21 cellular contexts compared by ENCODE assay signal in the genomic region with DNA sequence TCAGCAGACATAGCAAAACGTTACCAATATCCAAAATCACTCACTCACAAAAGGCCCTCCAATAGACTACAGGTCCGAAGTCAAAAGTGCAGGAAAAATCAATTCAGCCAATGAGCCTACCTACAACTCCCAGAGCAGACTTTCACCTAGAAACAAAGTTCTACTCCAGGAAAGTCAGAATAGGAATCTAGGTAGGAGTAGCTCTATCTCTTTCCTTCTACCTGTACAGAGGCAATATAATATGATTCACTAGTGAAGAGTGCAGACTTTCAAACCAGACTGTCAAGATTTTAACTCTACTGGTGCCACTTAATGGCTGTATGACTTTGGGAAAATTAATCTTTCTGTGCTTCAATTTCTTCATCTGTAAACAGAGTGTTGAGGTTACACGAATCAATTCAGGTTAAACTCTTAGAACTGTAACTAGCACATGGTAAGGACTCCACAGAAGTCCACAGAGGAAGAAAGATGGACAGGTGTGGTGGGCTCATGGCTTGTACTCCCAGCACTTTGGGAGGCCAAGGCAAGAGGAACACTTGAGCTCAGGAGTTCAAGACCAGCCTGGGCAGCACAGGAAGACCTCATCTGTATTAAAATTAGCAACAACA. TPM values are rescaled to one million over a fixed set of nuclear protein-coding genes. Genes with fewer than 3 reads are reported as not detected.
DNase-seq lines count a peak whose midpoint lies in the region; ATAC-seq and TF ChIP-seq lines count a peak whose summit lies in the region.
"Had no signal": no experiment of that assay in that cellular context is flagged by ENCODE, and none has a peak within 500 bp of the region (broad histone marks: within the 10 kb centered on the region; RNA-seq: fewer than 3 reads in every experiment).

No MANE protein-coding gene starts in this region.

- H3K9me3 ChIP-seq in OCI-LY1 (ENCODE audit: low read length) (no peaks in the 10 kb centered on the region), endodermal cell (ENCODE audit: control insufficient read depth, low read length) (no peaks in the 10 kb centered on the region), mucosa of descending colon (no peaks in the 10 kb centered on the region), left ventricle myocardium inferior (replicated peaks) (no peaks in the 10 kb centered on the region)
- H3K9me3 ChIP-seq: adrenal gland, colonic mucosa, sigmoid colon, suprapubic skin had no signal

- 86 to 90% methylated on average over 1 to 3 of the region's 3 CpGs for WGBS in endodermal cell (ENCODE audit: insufficient coverage in 1 of 2, insufficient read length in 1 of 2), 2 experiments

- DNase-seq in GM23338 (ENCODE audit: low spot score) (no peak), endodermal cell (no peak), mucosa of descending colon (no peak), NCI-H128 (lab: John Stamatoyannopoulos, UW; ENCODE audit: unreplicated experiment) (no peak), left ventricle myocardium inferior (no peak)
- no peak for DNase-seq in stimulated activated naive CD8-positive, alpha-beta T cell treated with anti-CD3 and anti-CD28 coated beads, Interleukin-15, Interleukin-2, amounts not matched to agents 100 U/mL and 50 U/mL, for 24 hours
- DNase-seq: activated CD4-positive, alpha-beta T cell treated with anti-CD3 and anti-CD28 coated beads for 4 hours; adrenal gland; colonic mucosa; KBM-7; NCI-H748 treated with DMSO at 0.1 percent for 48 hours; OCI-M1; SHP77 treated with DMSO at 0.1 percent for 48 hours; sigmoid colon had no signal

- H3K27ac Mint-ChIP-seq in GM23338 (peak overlapping the region; percentile 87), endodermal cell (peak overlapping the region; percentile 53)
- H3K27ac Mint-ChIP-seq: natural killer cell treated with Interleukin-12 subunit alpha and Interleukin-12 subunit beta and Interleukin-15 and Interleukin-18, amount 100 ng/mL, for 72 hours had no signal

- H4K20me1 ChIP-seq in GM23338 (replicated peaks; ENCODE audit: insufficient read depth) (peaks cover 9% of the 10 kb centered on the region; the same call in 1 of the 2 replicates), OCI-LY1 (ENCODE audit: insufficient read depth, low read length) (no peaks in the 10 kb centered on the region)

- no peak for TF ChIP-seq CTCF in GM23338 (conservative IDR thresholded peaks at IDR 0.05; ENCODE audit: low read depth in 2 of 2)
- TF ChIP-seq CTCF in OCI-LY1 (IDR thresholded peaks at IDR 0.05; ENCODE audit: low read length): no peak
- TF ChIP-seq CTCF in endodermal cell (conservative IDR thresholded peaks at IDR 0.05): no peak
- no peak for TF ChIP-seq CTCF in mucosa of descending colon (IDR thresholded peaks at IDR 0.05)
- TF ChIP-seq CTCF in left ventricle myocardium inferior (IDR thresholded peaks at IDR 0.05; ENCODE audit: borderline replicate concordance): no peak

- intact Hi-C loops in mucosa of descending colon (cut with DNase I, micrococcal nuclease): no loop called here
- intact Hi-C loops in left ventricle myocardium inferior (cut with micrococcal nuclease): no loop called here

- no peaks in the 10 kb centered on the region for H3K9me3 Mint-ChIP-seq in GM23338
- no peaks in the 10 kb centered on the region for H3K9me3 Mint-ChIP-seq in endodermal cell
- H3K9me3 Mint-ChIP-seq: natural killer cell treated with Interleukin-12 subunit alpha and Interleukin-12 subunit beta and Interleukin-15 and Interleukin-18, amount 100 ng/mL, for 72 hours had no signal

- H3K27me3 ChIP-seq in GM23338 (ENCODE audit: insufficient read depth) (no peaks in the 10 kb centered on the region), OCI-LY1 (ENCODE audit: insufficient read depth, low read length) (no peaks in the 10 kb centered on the region), endodermal cell (ENCODE audit: control insufficient read depth, insufficient read depth, low read length, poor library complexity, severe bottlenecking) (no peaks in the 10 kb centered on the region), left ventricle myocardium inferior (ENCODE audit: low read depth) (no peaks in the 10 kb centered on the region)
- H3K27me3 ChIP-seq: adrenal gland, brain microvascular endothelial cell, colonic mucosa, sigmoid colon, suprapubic skin had no signal

- no peaks in the 10 kb centered on the region for H3K36me3 ChIP-seq in GM23338 (ENCODE audit: insufficient read depth)
- H3K36me3 ChIP-seq in OCI-LY1 (ENCODE audit: insufficient read depth, low read length): 0 out of 2 replicates have a peak, but pooled peaks cover 4% of the 10 kb centered on the region
- H3K36me3 ChIP-seq in endodermal cell (ENCODE audit: control insufficient read depth, insufficient read depth, low read length): no peaks in the 10 kb centered on the region
- no peaks in the 10 kb centered on the region for H3K36me3 ChIP-seq in mucosa of descending colon (ENCODE audit: low read depth)
- H3K36me3 ChIP-seq in left ventricle myocardium inferior: no peaks in the 10 kb centered on the region
- H3K36me3 ChIP-seq: adrenal gland, brain microvascular endothelial cell, colonic mucosa, sigmoid colon, suprapubic skin had no signal

- H3F3A ChIP-seq in GM23338 (replicated peaks; ENCODE audit: low read depth) (no peaks in the 10 kb centered on the region), OCI-LY1 (ENCODE audit: insufficient read depth, low read length) (no peaks in the 10 kb centered on the region)

- H3K27me3 Mint-ChIP-seq in GM23338 (ENCODE audit: insufficient read depth, low read depth, poor library complexity): peaks cover 2% of the 10 kb centered on the region
- no peaks in the 10 kb centered on the region for H3K27me3 Mint-ChIP-seq in endodermal cell (ENCODE audit: insufficient read depth)
- H3K27me3 Mint-ChIP-seq: natural killer cell treated with Interleukin-12 subunit alpha and Interleukin-12 subunit beta and Interleukin-15 and Interleukin-18, amount 100 ng/mL, for 72 hours had no signal

- peaks cover 29% of the 10 kb centered on the region for H3K4me1 ChIP-seq in GM23338 (ENCODE audit: insufficient read depth)
- H3K4me1 ChIP-seq in OCI-LY1 (ENCODE audit: insufficient read depth, low read length, severe bottlenecking): peaks cover 77% of the 10 kb centered on the region
- H3K4me1 ChIP-seq in endodermal cell (ENCODE audit: control insufficient read depth, insufficient read depth, low read length): no peaks in the 10 kb centered on the region
- peaks cover 30% of the 10 kb centered on the region for H3K4me1 ChIP-seq in mucosa of descending colon (ENCODE audit: low read depth)
- peaks cover 33% of the 10 kb centered on the region for H3K4me1 ChIP-seq in left ventricle myocardium inferior
- H3K4me1 ChIP-seq: suprapubic skin had no signal

- H3K4me1 Mint-ChIP-seq in GM23338: peaks cover 49% of the 10 kb centered on the region
- peaks cover 15% of the 10 kb centered on the region for H3K4me1 Mint-ChIP-seq in endodermal cell

- H3K36me3 Mint-ChIP-seq in GM23338 (ENCODE audit: low read depth) (no peaks in the 10 kb centered on the region), endodermal cell (ENCODE audit: low read depth) (peaks cover 7% of the 10 kb centered on the region)
- H3K36me3 Mint-ChIP-seq: natural killer cell treated with Interleukin-12 subunit alpha and Interleukin-12 subunit beta and Interleukin-15 and Interleukin-18, amount 100 ng/mL, for 72 hours had no signal

- no peak overlapping the region for H3K4me3 ChIP-seq in GM23338
- no peak overlapping the region for H3K4me3 ChIP-seq in OCI-LY1 (ENCODE audit: low read depth, low read length, poor library complexity, severe bottlenecking)
- no peak overlapping the region for H3K4me3 ChIP-seq in endodermal cell (ENCODE audit: low read length)
- no peak overlapping the region for H3K4me3 ChIP-seq in mucosa of descending colon
- H3K4me3 ChIP-seq in left ventricle myocardium inferior: no peak overlapping the region
- H3K4me3 ChIP-seq: adrenal gland, colonic mucosa, sigmoid colon, suprapubic skin had no signal

- H3K4me3 Mint-ChIP-seq in GM23338 (no peak overlapping the region), endodermal cell (no peak overlapping the region)
- H3K4me3 Mint-ChIP-seq: natural killer cell treated with Interleukin-12 subunit alpha and Interleukin-12 subunit beta and Interleukin-15 and Interleukin-18, amount 100 ng/mL, for 72 hours had no signal

- no peak overlapping the region for H3K4me2 ChIP-seq in GM23338
- H3K4me2 ChIP-seq in OCI-LY1 (ENCODE audit: low read length): peak overlapping the region; percentile 17; the same call in 1 of the 2 replicates

- ATAC-seq in GM23338 (no peak), mucosa of descending colon (peak; percentile 96), GM19023 (IDR thresholded peaks at IDR 0.05; ENCODE audit: unreplicated experiment) (no peak)
- ATAC-seq in stimulated activated naive CD8-positive, alpha-beta T cell treated with anti-CD3 and anti-CD28 coated beads, Interleukin-15, Interleukin-2, amounts not matched to agents 100 U/mL and 50 U/mL, for 24 hours: no peak
- ATAC-seq: natural killer cell treated with Interleukin-12 subunit alpha and Interleukin-12 subunit beta and Interleukin-15 and Interleukin-18, amount 100 ng/mL, for 72 hours had no signal

- H3K9me2 ChIP-seq in GM23338 (ENCODE audit: insufficient read depth) (no peaks in the 10 kb centered on the region), OCI-LY1 (ENCODE audit: low read depth, low read length) (no peaks in the 10 kb centered on the region)

- H2AFZ ChIP-seq in GM23338: no peak overlapping the region
- no peak overlapping the region for H2AFZ ChIP-seq in OCI-LY1 (ENCODE audit: low read length)
- H2AFZ ChIP-seq: parathyroid adenoma had no signal

- H3K27ac ChIP-seq in GM23338 (ENCODE audit: low read depth) (no peak overlapping the region), OCI-LY1 (ENCODE audit: low read depth, low read length, poor library complexity, severe bottlenecking) (peak overlapping the region; percentile 10), endodermal cell (ENCODE audit: low read depth, low read length) (no peak overlapping the region), left ventricle myocardium inferior (replicated peaks) (no peak overlapping the region)
- H3K27ac ChIP-seq: adrenal gland, brain microvascular endothelial cell, C4-2B, colonic mucosa, parathyroid adenoma, sigmoid colon, suprapubic skin had no signal

- H3K79me2 ChIP-seq in GM23338 (replicated peaks; ENCODE audit: insufficient read depth): peaks cover 100% of the 10 kb centered on the region
- H3K79me2 ChIP-seq in OCI-LY1 (ENCODE audit: insufficient read depth, low read length): peaks cover 95% of the 10 kb centered on the region

- H3K9ac ChIP-seq in OCI-LY1 (ENCODE audit: low read length) (no peak overlapping the region; the same call in 1 of the 2 replicates), endodermal cell (ENCODE audit: extremely low read depth, low read length, poor library complexity, severe bottlenecking) (no peak overlapping the region)
- H3K9ac ChIP-seq: parathyroid adenoma had no signal

TF ChIP-seq in GM23338, 12 proteins besides CTCF, POLR2A, EP300 and RAD21 (continues in another document):
- TF ChIP-seq NANOG (IDR thresholded peaks at IDR 0.05; ENCODE audit: borderline replicate concordance) (no peak), JUNB (IDR thresholded peaks at IDR 0.05; ENCODE audit: unreplicated experiment) (no peak)

RNA-seq across cellular contexts. Expression of gene DCUN1D1, which starts 9.4 kb away (rescaled TPM):
- 53.5 and 64.8 TPM in 2 replicates for total RNA-seq in GM23338 (2014; rRNA removed; shearing (Covaris generic))
- polyA plus RNA-seq in GM23338 (2016; fragmentation: Nextera tagmentation; extraction: Ambion mirVana): 26.8 and 29.5 TPM in 2 replicates
- total RNA-seq in endodermal cell: 10 to 100 TPM; 59.6 to 65.6 TPM
- 27.3 TPM for polyA plus RNA-seq in endodermal cell (2013, experiment 1 of 2)
- 27.9 TPM for polyA plus RNA-seq in endodermal cell (2013, experiment 2 of 2)
- total RNA-seq in mucosa of descending colon: 10 to 100 TPM; 37.5 to 62.0 (median 40.5) TPM
- 31.7 TPM for total RNA-seq in left ventricle myocardium inferior
